ENCODE assay signal across 8 cellular contexts in genomic region chr10:119166111-119166500, GRCh38. TPM values are rescaled to one million over a fixed set of nuclear protein-coding genes. Genes with fewer than 3 reads are reported as not detected.
DNase-seq lines count a peak whose midpoint lies in the region; ATAC-seq and TF ChIP-seq lines count a peak whose summit lies in the region.

No MANE protein-coding gene starts in this region.

- H3K36me3 Mint-ChIP-seq in central memory CD8-positive, alpha-beta T cell (ENCODE audit: insufficient read depth) = peaks cover 12% of the 10 kb centered on the region
- peaks cover 7 to 26% (median 17%) of the 10 kb centered on the region in 5 donors for H3K36me3 Mint-ChIP-seq in naive thymus-derived CD4-positive, alpha-beta T cell

- H3K9me3 ChIP-seq in HUES64 (ENCODE audit: insufficient read depth, low read depth, low read length) = no peaks in the 10 kb centered on the region
- no peaks in the 10 kb centered on the region for H3K9me3 ChIP-seq in naive thymus-derived CD4-positive, alpha-beta T cell (ENCODE audit: control insufficient read depth in 2 of 3, low read length in 3 of 3)

- 75% methylated on average over 7 of the region's 7 CpGs for WGBS in HUES64

- TF ChIP-seq CTCF in GM06990 (IDR thresholded peaks at IDR 0.05; ENCODE audit: insufficient read depth, low read length, poor library complexity, severe bottlenecking) = no peak

- H3K4me3 Mint-ChIP-seq in central memory CD8-positive, alpha-beta T cell = peak overlapping the region; percentile 86
- H3K4me3 Mint-ChIP-seq in naive thymus-derived CD4-positive, alpha-beta T cell = peak overlapping the region; percentile 89 to 95 (median 92)

- peaks cover 10% of the 10 kb centered on the region for H3K36me3 ChIP-seq in GM06990 (ENCODE audit: control insufficient read depth, insufficient read depth, low read length)
- H3K36me3 ChIP-seq in HUES64 (ENCODE audit: insufficient read depth, low read length) = peaks cover 37% of the 10 kb centered on the region
- peaks cover 0 to 48% (median 18%) of the 10 kb centered on the region in 3 experiments for H3K36me3 ChIP-seq in naive thymus-derived CD4-positive, alpha-beta T cell (ENCODE audit: control insufficient read depth in 2 of 3, insufficient read depth in 3 of 3, low read length in 3 of 3)

- peaks cover 4% of the 10 kb centered on the region; the same call in 1 of the 2 replicates for H3K4me1 ChIP-seq in HUES64 (ENCODE audit: insufficient read depth, low read length)
- H3K4me1 ChIP-seq in naive thymus-derived CD4-positive, alpha-beta T cell (ENCODE audit: control insufficient read depth in 2 of 2, insufficient read depth in 2 of 2, low read length in 2 of 2) = peaks cover 12 to 15% of the 10 kb centered on the region in 2 donors

- DNase-seq in GM06990 (ENCODE audit: extremely low read depth, insufficient read length) (no peak), SW480 (ENCODE audit: low spot score) (no peak), mesenteric fat pad (ENCODE audit: low spot score) (no peak), NCI-H2029 treated with DMSO at 0.1 percent for 48 hours (lab: John Stamatoyannopoulos, UW) (no peak)
- DNase-seq in central memory CD8-positive, alpha-beta T cell (ENCODE audit: low spot score in 2 of 2) = no peak
- DNase-seq in naive thymus-derived CD4-positive, alpha-beta T cell = no peak

- intact Hi-C loops in naive thymus-derived CD4-positive, alpha-beta T cell (cut with micrococcal nuclease) = no loop called here

- POLR2A ChIA-PET in naive thymus-derived CD4-positive, alpha-beta T cell (lab: Charles Lee) = interaction anchor here (0.7 to 1.3 kb wide), 4 partner anchors 9 to 707 kb away, joined by 3 to 4 read pairs (median 3); partner anchors contain the start of gene MCMBP

- peaks cover 9% of the 10 kb centered on the region for H3K4me1 Mint-ChIP-seq in central memory CD8-positive, alpha-beta T cell
- H3K4me1 Mint-ChIP-seq in naive thymus-derived CD4-positive, alpha-beta T cell = peaks cover 22 to 39% (median 32%) of the 10 kb centered on the region in 7 donors

- H3K27ac Mint-ChIP-seq in central memory CD8-positive, alpha-beta T cell (ENCODE audit: low read depth) = peak overlapping the region; percentile 89
- H3K27ac Mint-ChIP-seq in naive thymus-derived CD4-positive, alpha-beta T cell = peak overlapping the region; percentile 85 to 98 (median 95)

- no peaks in the 10 kb centered on the region for H3K27me3 Mint-ChIP-seq in central memory CD8-positive, alpha-beta T cell
- no peaks in the 10 kb centered on the region for H3K27me3 Mint-ChIP-seq in naive thymus-derived CD4-positive, alpha-beta T cell

- H3K4me3 ChIP-seq in GM06990 (replicated peaks; ENCODE audit: low read depth, low read length) = peak overlapping the region; percentile 93
- peak overlapping the region; percentile 75 for H3K4me3 ChIP-seq in HUES64 (ENCODE audit: low read length)
- peak overlapping the region; percentile 95 for H3K4me3 ChIP-seq in naive thymus-derived CD4-positive, alpha-beta T cell (ENCODE audit: low read length)

- peak overlapping the region; percentile 38; the same call in 1 of the 2 replicates for H3K27ac ChIP-seq in HUES64 (ENCODE audit: low read depth, low read length)
- peak overlapping the region; percentile 88 for H3K27ac ChIP-seq in naive thymus-derived CD4-positive, alpha-beta T cell (ENCODE audit: low read depth, low read length)

- no peaks in the 10 kb centered on the region for H3K9me3 Mint-ChIP-seq in central memory CD8-positive, alpha-beta T cell
- H3K9me3 Mint-ChIP-seq in naive thymus-derived CD4-positive, alpha-beta T cell = no peaks in the 10 kb centered on the region

- H3K27me3 ChIP-seq in GM06990 (replicated peaks; ENCODE audit: control insufficient read depth, insufficient read depth, low read length) (no peaks in the 10 kb centered on the region), HUES64 (ENCODE audit: insufficient read depth, low read length) (no peaks in the 10 kb centered on the region)
- no peaks in the 10 kb centered on the region for H3K27me3 ChIP-seq in naive thymus-derived CD4-positive, alpha-beta T cell (ENCODE audit: control insufficient read depth in 2 of 2, insufficient read depth in 2 of 2, low read length in 2 of 2)

- H3K9ac ChIP-seq in HUES64 (ENCODE audit: low read depth, low read length) = peak overlapping the region; percentile 89; the same call in 1 of the 2 replicates

- CTCF ChIA-PET in naive thymus-derived CD4-positive, alpha-beta T cell (lab: Charles Lee) = no interaction called here

- ATAC-seq in central memory CD8-positive, alpha-beta T cell (replicated peaks; ENCODE audit: extremely low read depth, poor library complexity, severe bottlenecking) = peak; percentile 26
- ATAC-seq in naive thymus-derived CD4-positive, alpha-beta T cell = peak; percentile 6
- ATAC-seq in GM19452 (IDR thresholded peaks at IDR 0.05; ENCODE audit: unreplicated experiment) = no peak

RNA-seq across cellular contexts. Expression of gene SFXN4, which starts 0.6 kb away (rescaled TPM):
- polyA plus RNA-seq in HUES64 (2013, experiment 1 of 2) = 13.6 TPM
- 14.1 TPM for polyA plus RNA-seq in HUES64 (2013, experiment 2 of 2)
- 10 to 100 TPM; 11.8 to 28.1 (median 23.1) TPM for total RNA-seq in naive thymus-derived CD4-positive, alpha-beta T cell
- polyA plus RNA-seq in naive thymus-derived CD4-positive, alpha-beta T cell = 10 to 100 TPM; 19.1 to 27.1 TPM
- total RNA-seq in mesenteric fat pad = 18.5 TPM

RNA-seq across cellular contexts. Expression of gene PRDX3, which starts 12.5 kb away (rescaled TPM):
- 288 TPM for polyA plus RNA-seq in HUES64 (2013, experiment 1 of 2)
- 275 TPM for polyA plus RNA-seq in HUES64 (2013, experiment 2 of 2)
- total RNA-seq in naive thymus-derived CD4-positive, alpha-beta T cell = 100 to 1,000 TPM in 1 of 5 experiments, 10 to 100 TPM in 4; 11.7 to 120 (median 35.4) TPM
- 10 to 100 TPM; 70.7 to 87.5 TPM for polyA plus RNA-seq in naive thymus-derived CD4-positive, alpha-beta T cell
- total RNA-seq in mesenteric fat pad = 141 TPM

RNA-seq across cellular contexts. Expression of gene GRK5, which starts 41.3 kb away (rescaled TPM):
- 2.0 TPM for polyA plus RNA-seq in HUES64 (2013, experiment 1 of 2)
- 3.2 TPM for polyA plus RNA-seq in HUES64 (2013, experiment 2 of 2)
- total RNA-seq in naive thymus-derived CD4-positive, alpha-beta T cell = 10 to 100 TPM; 20.3 to 45.2 (median 34.2) TPM
- 10 to 100 TPM; 16.4 to 30.3 TPM for polyA plus RNA-seq in naive thymus-derived CD4-positive, alpha-beta T cell
- total RNA-seq in mesenteric fat pad = 20.2 TPM
